In genomic region chr15:84586641-84587160, GRCh38 we compare ENCODE assay signal across 18 cellular contexts. TPM values are rescaled to one million over a fixed set of nuclear protein-coding genes. Genes with fewer than 3 reads are reported as not detected.
DNase-seq lines count a peak whose midpoint lies in the region; ATAC-seq and TF ChIP-seq lines count a peak whose summit lies in the region.
"Had no signal": no experiment of that assay in that cellular context is flagged by ENCODE, and none has a peak within 500 bp of the region (broad histone marks: within the 10 kb centered on the region; RNA-seq: fewer than 3 reads in every experiment).

No MANE protein-coding gene starts in this region.

- no peak for ATAC-seq in activated CD8-positive, alpha-beta memory T cell treated with anti-CD3 and anti-CD28 coated beads, Interleukin-2, amount 10 ng/mL, durations not matched to agents 7 days and 5 days
- ATAC-seq in GM21447 (IDR thresholded peaks at IDR 0.05; ENCODE audit: unreplicated experiment) (no peak), GM19328 (IDR thresholded peaks at IDR 0.05; ENCODE audit: unreplicated experiment) (no peak)
- ATAC-seq: A549 had no signal

- no peak overlapping the region for H3K4me3 ChIP-seq in fibroblast of the aortic adventitia (ENCODE audit: low read depth, low read length)
- H3K4me3 ChIP-seq: A549, SJSA1 had no signal

- CTCF ChIA-PET in activated CD8-positive, alpha-beta memory T cell treated with anti-CD3 and anti-CD28 coated beads, Interleukin-2, amount 10 ng/mL, durations not matched to agents 7 days and 5 days (lab: Charles Lee) = interaction anchor here (1.0 to 3.5 kb wide), 7 partner anchors 12 to 340 kb away, joined by 3 to 46 read pairs (median 13); no protein-coding TSS in a partner anchor

- H3K4me3 Mint-ChIP-seq in activated CD8-positive, alpha-beta memory T cell treated with anti-CD3 and anti-CD28 coated beads, Interleukin-2, amount 10 ng/mL, durations not matched to agents 7 days and 5 days = no peak overlapping the region
- H3K4me3 Mint-ChIP-seq in type B pancreatic cell = no peak overlapping the region
- H3K4me3 Mint-ChIP-seq: B cell; CD4-positive, alpha-beta T cell had no signal

- no peaks in the 10 kb centered on the region for H3K36me3 Mint-ChIP-seq in activated CD8-positive, alpha-beta memory T cell treated with anti-CD3 and anti-CD28 coated beads, Interleukin-2, amount 10 ng/mL, durations not matched to agents 7 days and 5 days
- no peaks in the 10 kb centered on the region for H3K36me3 Mint-ChIP-seq in type B pancreatic cell

- TF ChIP-seq CTCF in fibroblast of the aortic adventitia (IDR thresholded peaks at IDR 0.05; ENCODE audit: insufficient read depth, low read length) (no peak), type B pancreatic cell (conservative IDR thresholded peaks at IDR 0.05) (no peak)

- peaks cover 12% of the 10 kb centered on the region for H3K4me1 Mint-ChIP-seq in activated CD8-positive, alpha-beta memory T cell treated with anti-CD3 and anti-CD28 coated beads, Interleukin-2, amount 10 ng/mL, durations not matched to agents 7 days and 5 days
- peaks cover 9% of the 10 kb centered on the region for H3K4me1 Mint-ChIP-seq in type B pancreatic cell (ENCODE audit: unreplicated experiment)

- H3K27ac Mint-ChIP-seq in activated CD8-positive, alpha-beta memory T cell treated with anti-CD3 and anti-CD28 coated beads, Interleukin-2, amount 10 ng/mL, durations not matched to agents 7 days and 5 days = no peak overlapping the region
- H3K27ac Mint-ChIP-seq in type B pancreatic cell = no peak overlapping the region
- H3K27ac Mint-ChIP-seq: B cell; CD4-positive, alpha-beta T cell had no signal

- peak; percentile 15 for DNase-seq in activated CD8-positive, alpha-beta memory T cell treated with anti-CD3 and anti-CD28 coated beads, Interleukin-2, amount 50 U/mL, for 48 hours
- no peak for DNase-seq in activated CD8-positive, alpha-beta memory T cell treated with anti-CD3 and anti-CD28 coated beads, Interleukin-2, amount 10 ng/mL, durations not matched to agents 7 days and 5 days
- peak; percentile 62 for DNase-seq in astrocyte of the hippocampus (ENCODE audit: low read depth, low spot score)
- DNase-seq in fibroblast of the aortic adventitia (ENCODE audit: low read depth) = peak; percentile 28
- DNase-seq in type B pancreatic cell (ENCODE audit: extremely low spot score, unreplicated experiment) = peak; percentile 34
- DNase-seq in AG08396 (ENCODE audit: low spot score) = no peak
- DNase-seq: Calu3; CD4-positive, alpha-beta T cell; DMS79; GOT3; MM.1S; NCI-H187 treated with DMSO at 0.1 percent for 48 hours; RPMI8226 had no signal

- H3K27me3 Mint-ChIP-seq in activated CD8-positive, alpha-beta memory T cell treated with anti-CD3 and anti-CD28 coated beads, Interleukin-2, amount 10 ng/mL, durations not matched to agents 7 days and 5 days = peaks cover 14% of the 10 kb centered on the region
- H3K27me3 Mint-ChIP-seq in type B pancreatic cell = peaks cover 12% of the 10 kb centered on the region
- H3K27me3 Mint-ChIP-seq: CD4-positive, alpha-beta T cell had no signal

- H3K9me3 Mint-ChIP-seq in activated CD8-positive, alpha-beta memory T cell treated with anti-CD3 and anti-CD28 coated beads, Interleukin-2, amount 10 ng/mL, durations not matched to agents 7 days and 5 days (ENCODE audit: low read depth) = peaks cover 5% of the 10 kb centered on the region
- H3K9me3 Mint-ChIP-seq in type B pancreatic cell = no peaks in the 10 kb centered on the region
- H3K9me3 Mint-ChIP-seq: CD4-positive, alpha-beta T cell had no signal

RNA-seq across cellular contexts. Expression of gene ZSCAN2, which starts 14.1 kb away (rescaled TPM):
- 10 to 100 TPM in 1 of 2 experiments, 1 to 10 TPM in 1; 8.6 to 12.9 TPM for total RNA-seq in activated CD8-positive, alpha-beta memory T cell treated with anti-CD3 and anti-CD28 coated beads, Interleukin-2, amount 10 ng/mL, durations not matched to agents 7 days and 5 days
- total RNA-seq in fibroblast of the aortic adventitia (ENCODE audit: low replicate concordance) (5.2 and 25.5 TPM in 2 replicates), type B pancreatic cell (ENCODE audit: low replicate concordance) (18.4 and 26.2 TPM in 2 replicates)

Comparison
In these comparisons a context has a peak if more than half of its experiments do, and no peak if none do; other contexts are left out.
1. DNase-seq: peak in activated CD8-positive, alpha-beta memory T cell treated with anti-CD3 and anti-CD28 coated beads, Interleukin-2, amount 50 U/mL, for 48 hours (single experiment), astrocyte of the hippocampus (single experiment), fibroblast of the aortic adventitia (single experiment) and type B pancreatic cell (single experiment); none in activated CD8-positive, alpha-beta memory T cell treated with anti-CD3 and anti-CD28 coated beads, Interleukin-2, amount 10 ng/mL, durations not matched to agents 7 days and 5 days (single experiment) and AG08396 (single experiment).